9 cellular contexts compared by ENCODE assay signal in the genomic region with DNA sequence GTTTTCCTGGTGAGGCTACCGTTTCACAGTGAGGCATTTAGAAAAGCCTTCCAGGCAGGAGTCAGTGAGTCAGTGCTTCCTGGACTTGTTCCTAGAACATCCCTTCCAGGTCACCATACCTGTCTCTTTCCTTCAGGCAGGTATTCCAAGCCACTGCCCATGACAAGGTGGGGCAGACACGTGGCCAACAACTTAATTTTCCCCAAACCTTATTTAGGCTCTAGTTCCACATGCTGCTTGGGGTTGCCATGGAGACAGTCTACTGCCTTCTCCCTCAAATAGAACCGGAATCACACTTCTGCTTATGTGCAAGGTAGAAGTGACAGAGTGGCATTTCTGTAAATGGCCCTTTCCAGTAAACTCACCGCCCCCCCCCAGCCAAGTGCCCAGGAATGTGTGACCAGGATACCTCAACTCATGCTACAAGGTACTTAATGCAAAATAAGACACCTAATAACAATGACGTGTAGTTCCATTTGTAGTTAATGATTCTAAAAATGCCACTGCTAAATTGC.
DNase-seq lines count a peak whose midpoint lies in the region; ATAC-seq and TF ChIP-seq lines count a peak whose summit lies in the region.
"Had no signal": no experiment of that assay in that cellular context is flagged by ENCODE, and none has a peak within 500 bp of the region (broad histone marks: within the 10 kb centered on the region; RNA-seq: fewer than 3 reads in every experiment).

No MANE protein-coding gene starts in this region.

- ATAC-seq in GM18868 (IDR thresholded peaks at IDR 0.05; ENCODE audit: unreplicated experiment) (peak; percentile 83), HG02798 (IDR thresholded peaks at IDR 0.05; ENCODE audit: poor library complexity, unreplicated experiment) (peak; percentile 65), WTC11 (no peak)

- H3K36me3 Mint-ChIP-seq in WTC11, result no peaks in the 10 kb centered on the region

- TF ChIP-seq CTCF in WTC11 (IDR thresholded peaks at IDR 0.05), result no peak

- H3K4me1 Mint-ChIP-seq in WTC11, result peaks cover 13% of the 10 kb centered on the region

- POLR2A ChIA-PET in WTC11 (lab: Charles Lee), result no interaction called here

- 0 out of 2 replicates have a peak, but pooled peaks cover 8% of the 10 kb centered on the region for H3K9me3 Mint-ChIP-seq in WTC11

- no peak overlapping the region for H3K4me3 Mint-ChIP-seq in WTC11
- H3K4me3 Mint-ChIP-seq: activated naive CD8-positive, alpha-beta T cell had no signal

- no peaks in the 10 kb centered on the region for H3K27me3 Mint-ChIP-seq in WTC11 (ENCODE audit: low read depth)
- H3K27me3 Mint-ChIP-seq: activated naive CD8-positive, alpha-beta T cell had no signal

- no peak overlapping the region for H3K27ac Mint-ChIP-seq in WTC11
- H3K27ac Mint-ChIP-seq: activated naive CD8-positive, alpha-beta T cell had no signal

- CTCF ChIA-PET in WTC11 (lab: Charles Lee), result no interaction called here

- peak; percentile 21 for DNase-seq in NCI-H69 (lab: John Stamatoyannopoulos, UW)
- DNase-seq in medulla oblongata (ENCODE audit: extremely low spot score), result peak; percentile 30
- no peak for DNase-seq in WTC11 (ENCODE audit: low spot score)
- no peak for DNase-seq in SW480 (ENCODE audit: low spot score)
- DNase-seq in activated CD8-positive, alpha-beta memory T cell treated with anti-CD3 and anti-CD28 coated beads, Interleukin-2, amount 50 U/mL, for 48 hours, result no peak
- no peak for DNase-seq in NCI-H1694 (lab: John Stamatoyannopoulos, UW)

TF ChIP-seq in WTC11, 78 proteins besides CTCF, POLR2A, EP300 and RAD21:
- no peak for TF ChIP-seq FOXP1 (CRISPR knock-in tag; IDR thresholded peaks at IDR 0.05; ENCODE audit: borderline replicate concordance)

Comparison
In these comparisons a context has a peak if more than half of its experiments do, and no peak if none do; other contexts are left out.
1. DNase-seq: peak in NCI-H69 (single experiment) and medulla oblongata (single experiment); none in WTC11 (single experiment), SW480 (single experiment), activated CD8-positive, alpha-beta memory T cell treated with anti-CD3 and anti-CD28 coated beads, Interleukin-2, amount 50 U/mL, for 48 hours (single experiment) and NCI-H1694 (single experiment).